Comparison of ENCODE assay signal across 7 cellular contexts in genomic region chr7:32963880-32964301, GRCh38. TPM values are rescaled to one million over a fixed set of nuclear protein-coding genes. Genes with fewer than 3 reads are reported as not detected.
DNase-seq lines count a peak whose midpoint lies in the region; TF ChIP-seq lines count a peak whose summit lies in the region.
"Not testable (repeated sequence)": the region's sequence is repeated elsewhere in the genome, so short reads cannot be mapped to it uniquely, and the experiment has no call there.

No MANE protein-coding gene starts in this region.

- peak overlapping the region; percentile 39 for H3K4me3 ChIP-seq in left ventricle myocardium inferior

- H3K4me1 ChIP-seq in left ventricle myocardium inferior, result peaks cover 46% of the 10 kb centered on the region

- not testable (repeated sequence) for H3K4me3 Mint-ChIP-seq in HFFc6; MCF 10A (ENCODE audit: unreplicated experiment)

- not testable (repeated sequence) for H3K36me3 ChIP-seq in left ventricle myocardium inferior

- H3K27me3 ChIP-seq in left ventricle myocardium inferior (ENCODE audit: low read depth), result not testable (repeated sequence)

- peaks cover 17% of the 10 kb centered on the region for H3K36me3 Mint-ChIP-seq in HFFc6 (ENCODE audit: low read depth)
- not testable (repeated sequence) for H3K36me3 Mint-ChIP-seq in MCF 10A (ENCODE audit: insufficient read depth, unreplicated experiment)

- intact Hi-C loops in MCF 10A (cut with micrococcal nuclease); left ventricle myocardium inferior (cut with micrococcal nuclease): not testable (repeated sequence)

- CTCF ChIA-PET in RWPE1 (lab: Yijun Ruan, JAX), result not testable (repeated sequence)
- CTCF ChIA-PET in MCF 10A (lab: Yijun Ruan, JAX), result interaction anchor here (0.6 to 2.2 kb wide), 7 partner anchors 20 to 144 kb away, joined by 3 to 8 read pairs (median 5); no protein-coding TSS in a partner anchor

- H3K4me1 Mint-ChIP-seq in HFFc6 (ENCODE audit: low read depth) (peaks cover 29% of the 10 kb centered on the region), MCF 10A (ENCODE audit: insufficient read depth, unreplicated experiment) (peaks cover 12% of the 10 kb centered on the region)

- not testable (repeated sequence) for TF ChIP-seq CTCF in HFFc6 (IDR thresholded peaks at IDR 0.05); RWPE1 (conservative IDR thresholded peaks at IDR 0.05; ENCODE audit: low read depth); MCF 10A (IDR thresholded peaks at IDR 0.05; ENCODE audit: unreplicated experiment); left ventricle myocardium inferior (IDR thresholded peaks at IDR 0.05; ENCODE audit: borderline replicate concordance)

- H3K27ac Mint-ChIP-seq in HFFc6 (peak overlapping the region; percentile 26; the same call in 1 of the 2 replicates), MCF 10A (ENCODE audit: low read depth, unreplicated experiment) (peak overlapping the region; percentile 81)

- POLR2A ChIA-PET in RWPE1 (lab: Yijun Ruan, JAX; ENCODE audit: low non-redundant PET); MCF 10A (lab: Yijun Ruan, JAX): not testable (repeated sequence)

- not testable (repeated sequence) for H3K27me3 Mint-ChIP-seq in HFFc6 (ENCODE audit: insufficient read depth); MCF 10A (ENCODE audit: insufficient read depth, unreplicated experiment)

- not testable (repeated sequence) for BruUV-seq in MCF 10A (replicated peaks; lab: Mats Ljungman, UMichigan)

- H3K27ac ChIP-seq in RWPE1, result peak overlapping the region; percentile 46
- peak overlapping the region; percentile 73 for H3K27ac ChIP-seq in left ventricle myocardium inferior (replicated peaks)

- not testable (repeated sequence) for H3K9me3 Mint-ChIP-seq in HFFc6; MCF 10A (ENCODE audit: unreplicated experiment)

- not testable (repeated sequence) for H3K9me3 ChIP-seq in left ventricle myocardium inferior (replicated peaks)

- DNase-seq in HFFc6; RWPE1 (ENCODE audit: low spot score); MCF 10A (ENCODE audit: unreplicated experiment): not testable (repeated sequence)
- peak; percentile 2 for DNase-seq in NCI-H1436 (lab: John Stamatoyannopoulos, UW)
- DNase-seq in NCI-H69 (lab: John Stamatoyannopoulos, UW), result peak; percentile 89
- peak; percentile 35 for DNase-seq in left ventricle myocardium inferior
- DNase-seq in pons (ENCODE audit: low spot score), result peak; percentile 5

RNA-seq across cellular contexts. Expression of gene FKBP9, which starts 6.7 kb away (rescaled TPM):
- total RNA-seq in HFFc6 (2021; fragmentation: NEBNext Ultra II Directional; extraction: Animal tissue kit (Norgen Biotek cat#: 25700)), result 100 to 1,000 TPM; 196 to 241 (median 214) TPM
- total RNA-seq in MCF 10A (2022) (111 and 139 TPM in 2 replicates), left ventricle myocardium inferior (112 TPM)
